1 cellular context compared by ENCODE assay signal in genomic region chr6:132465530-132466485, GRCh38.
A peak's percentile ranks its signal among the peaks of the same experiment; 100 is the strongest.
TF ChIP-seq lines count a peak whose summit lies in the region.

No MANE protein-coding gene starts in this region.

TF ChIP-seq in GM12878, 131 proteins besides CTCF, POLR2A, EP300 and RAD21 (continued from another document):
- peak; percentile 96 for TF ChIP-seq SPI1 (IDR thresholded peaks at IDR 0.05; ENCODE audit: borderline replicate concordance, insufficient read depth, low read depth, low read length)
- TF ChIP-seq SMAD5 (IDR thresholded peaks at IDR 0.05; ENCODE audit: low read depth): no peak
- no peak for TF ChIP-seq ATF3 (IDR thresholded peaks at IDR 0.05; ENCODE audit: borderline replicate concordance, extremely low read depth, low read depth, low read length)
- no peak for TF ChIP-seq CREB1 (IDR thresholded peaks at IDR 0.05; ENCODE audit: low read depth)
- TF ChIP-seq NFYA (IDR thresholded peaks at IDR 0.05; ENCODE audit: borderline replicate concordance, low read depth, low read length): no peak
- TF ChIP-seq MLLT1 (IDR thresholded peaks at IDR 0.05): no peak
- TF ChIP-seq SRF (IDR thresholded peaks at IDR 0.05; ENCODE audit: low read depth in 2 of 2, low read length in 2 of 2): no peak
- TF ChIP-seq IKZF1 (conservative IDR thresholded peaks at IDR 0.05): peak; percentile 69
- TF ChIP-seq GABPA (IDR thresholded peaks at IDR 0.05; ENCODE audit: low read depth): no peak
- TF ChIP-seq ZNF622 (IDR thresholded peaks at IDR 0.05): no peak
- peak; percentile 64 for TF ChIP-seq EED (IDR thresholded peaks at IDR 0.05; ENCODE audit: low read depth)
- peak; percentile 39; the same call in 1 of the 2 replicates for TF ChIP-seq RELB (IDR thresholded peaks at IDR 0.05; ENCODE audit: low read depth)
- no peak for TF ChIP-seq REST (IDR thresholded peaks at IDR 0.05; ENCODE audit: low read depth, low read length)
